8 cellular contexts compared by ENCODE assay signal in genomic region chr16:87854053-87854906, GRCh38.
DNase-seq lines count a peak whose midpoint lies in the region; ATAC-seq and TF ChIP-seq lines count a peak whose summit lies in the region.

No MANE protein-coding gene starts in this region.

- DNase-seq in DMS53 (lab: John Stamatoyannopoulos, UW) (peak; percentile 52), DMS53 treated with DMSO at 0.1 percent for 48 hours (lab: John Stamatoyannopoulos, UW; ENCODE audit: unreplicated experiment) (no peak), epithelial cell of prostate (ENCODE audit: low read depth, low spot score) (peak; percentile 46), NCI-H2171 treated with DMSO at 0.1 percent for 48 hours (lab: John Stamatoyannopoulos, UW) (no peak), NCI-H2029 treated with DMSO at 0.1 percent for 48 hours (lab: John Stamatoyannopoulos, UW) (no peak)
- DNase-seq in stimulated activated CD4-positive, alpha-beta T cell treated with anti-CD3 and anti-CD28 coated beads, Interleukin-4, amount 100 ng/mL, for 1 hour, result no peak

- H3K4me1 Mint-ChIP-seq in stimulated activated memory B cell treated with anti-CD40 and anti-IgM and Interleukin-4, amounts not matched to agents 10 μg/mL and 1 μg/mL and 100 μg/mL, for 72 hours, result peaks cover 61% of the 10 kb centered on the region

- peak overlapping the region; percentile 92 for H3K27ac ChIP-seq in epithelial cell of prostate

- ATAC-seq in SK-N-SH treated with all-trans-retinoic acid at 6 μM for 48 hours, result peak; percentile 19
- ATAC-seq in stimulated activated memory B cell treated with anti-CD40 and anti-IgM and Interleukin-4, amounts not matched to agents 10 μg/mL and 1 μg/mL and 100 μg/mL, for 72 hours, result no peak

- H3K4me3 Mint-ChIP-seq in stimulated activated memory B cell treated with anti-CD40 and anti-IgM and Interleukin-4, amounts not matched to agents 10 μg/mL and 1 μg/mL and 100 μg/mL, for 72 hours, result no peak overlapping the region

- no peaks in the 10 kb centered on the region for H3K9me3 Mint-ChIP-seq in stimulated activated memory B cell treated with anti-CD40 and anti-IgM and Interleukin-4, amounts not matched to agents 10 μg/mL and 1 μg/mL and 100 μg/mL, for 72 hours

- peaks cover 27% of the 10 kb centered on the region for H3K36me3 Mint-ChIP-seq in stimulated activated memory B cell treated with anti-CD40 and anti-IgM and Interleukin-4, amounts not matched to agents 10 μg/mL and 1 μg/mL and 100 μg/mL, for 72 hours

- H3K27ac Mint-ChIP-seq in stimulated activated memory B cell treated with anti-CD40 and anti-IgM and Interleukin-4, amounts not matched to agents 10 μg/mL and 1 μg/mL and 100 μg/mL, for 72 hours, result peak overlapping the region; percentile 92

- no peaks in the 10 kb centered on the region for H3K27me3 Mint-ChIP-seq in stimulated activated memory B cell treated with anti-CD40 and anti-IgM and Interleukin-4, amounts not matched to agents 10 μg/mL and 1 μg/mL and 100 μg/mL, for 72 hours

TF ChIP-seq in SK-N-SH treated with all-trans-retinoic acid at 6 μM for 48 hours, 23 proteins besides CTCF, POLR2A, EP300 and RAD21:
- TF ChIP-seq PATZ1 (CRISPR knock-in tag; IDR thresholded peaks at IDR 0.05; ENCODE audit: borderline replicate concordance) (peak; percentile 68; the same call in 1 of the 2 replicates), ZFP3 (CRISPR knock-in tag; IDR thresholded peaks at IDR 0.05) (0 out of 2 replicates have a peak, but pooled peaks have one; percentile 44), TOX (CRISPR knock-in tag; IDR thresholded peaks at IDR 0.05; ENCODE audit: borderline replicate concordance) (no peak), ZFP30 (CRISPR knock-in tag; IDR thresholded peaks at IDR 0.05) (no peak), CSRNP3 (CRISPR knock-in tag; IDR thresholded peaks at IDR 0.05) (no peak), CSDC2 (CRISPR knock-in tag; IDR thresholded peaks at IDR 0.05) (no peak), ISL1 (CRISPR knock-in tag; IDR thresholded peaks at IDR 0.05) (0 out of 2 replicates have a peak, but pooled peaks have one; percentile 17), ARNTL (CRISPR knock-in tag; IDR thresholded peaks at IDR 0.05; ENCODE audit: borderline replicate concordance, low read depth) (no peak)

Comparison
In these comparisons a context has a peak if more than half of its experiments do, and no peak if none do; other contexts are left out.
1. DNase-seq: peak in DMS53 (single experiment) and epithelial cell of prostate (single experiment); none in DMS53 treated with DMSO at 0.1 percent for 48 hours (single experiment), NCI-H2171 treated with DMSO at 0.1 percent for 48 hours (single experiment), stimulated activated CD4-positive, alpha-beta T cell treated with anti-CD3 and anti-CD28 coated beads, Interleukin-4, amount 100 ng/mL, for 1 hour (single experiment) and NCI-H2029 treated with DMSO at 0.1 percent for 48 hours (single experiment).